8 cellular contexts compared by ENCODE assay signal in genomic region chr9:114506082-114506390, GRCh38. TPM values are rescaled to one million over a fixed set of nuclear protein-coding genes. Genes with fewer than 3 reads are reported as not detected.
DNase-seq lines count a peak whose midpoint lies in the region; ATAC-seq and TF ChIP-seq lines count a peak whose summit lies in the region.

No MANE protein-coding gene starts in this region.

- H3K27ac Mint-ChIP-seq in CD14-positive monocyte: peak overlapping the region in 6 of 7 donors; percentile 72 to 88 (median 82)
- H3K27ac Mint-ChIP-seq in neural progenitor cell: peak overlapping the region; percentile 93

- peak overlapping the region; percentile 88; the same call in 1 of the 2 replicates for H2AFZ ChIP-seq in OCI-LY3 (ENCODE audit: low read depth, low read length)
- peak overlapping the region; percentile 53 for H2AFZ ChIP-seq in neural progenitor cell (replicated peaks)

- peaks cover 28% of the 10 kb centered on the region for H3F3A ChIP-seq in neural progenitor cell (ENCODE audit: low read depth)

- H4K20me1 ChIP-seq in OCI-LY3 (ENCODE audit: insufficient read depth, low read length): no peaks in the 10 kb centered on the region
- no peaks in the 10 kb centered on the region for H4K20me1 ChIP-seq in neural progenitor cell (ENCODE audit: low read depth)

- H3K27ac ChIP-seq in OCI-LY3 (ENCODE audit: low read length) (no peak overlapping the region), neural progenitor cell (no peak overlapping the region)

- DNase-seq in CD14-positive monocyte (ENCODE audit: low spot score) (no peak), neural progenitor cell (ENCODE audit: low spot score) (no peak), NCI-H2081 (lab: John Stamatoyannopoulos, UW) (no peak), GM03348 (ENCODE audit: low spot score) (no peak), T1000 (lab: John Stamatoyannopoulos, UW) (no peak)

- H3K27me3 ChIP-seq in OCI-LY3 (ENCODE audit: low read depth, low read length) (peaks cover 27% of the 10 kb centered on the region), endocrine pancreas (ENCODE audit: control insufficient read depth, insufficient read depth, low read length) (no peaks in the 10 kb centered on the region), neural progenitor cell (peaks cover 53% of the 10 kb centered on the region)

- H3K4me3 Mint-ChIP-seq in CD14-positive monocyte: peak overlapping the region; percentile 70 to 91
- H3K4me3 Mint-ChIP-seq in neural progenitor cell: peak overlapping the region; percentile 92

- intact Hi-C loops in CD14-positive monocyte (cut with micrococcal nuclease): loop anchor here in 1 of 2 donors (5.0 kb wide), 1 partner anchor 81 kb away; the partner anchor contains the start of gene ATP6V1G1

- H3K9me3 ChIP-seq in OCI-LY3 (ENCODE audit: insufficient read depth, low read length) (no peaks in the 10 kb centered on the region), endocrine pancreas (ENCODE audit: control insufficient read depth, low read length) (no peaks in the 10 kb centered on the region), neural progenitor cell (ENCODE audit: low read depth) (no peaks in the 10 kb centered on the region)

- peaks cover 41% of the 10 kb centered on the region for H3K79me2 ChIP-seq in OCI-LY3 (ENCODE audit: low read length)
- H3K79me2 ChIP-seq in neural progenitor cell (ENCODE audit: low read depth): peaks cover 7% of the 10 kb centered on the region

- H3K36me3 Mint-ChIP-seq in CD14-positive monocyte: peaks cover 3 to 4% of the 10 kb centered on the region in 2 donors
- H3K36me3 Mint-ChIP-seq in neural progenitor cell: no peaks in the 10 kb centered on the region

- ATAC-seq in HG03442 (IDR thresholded peaks at IDR 0.05; ENCODE audit: unreplicated experiment): no peak

- H3K9me3 Mint-ChIP-seq in CD14-positive monocyte: peaks cover 0 to 17% (median 5%) of the 10 kb centered on the region in 7 donors
- peaks cover 3% of the 10 kb centered on the region for H3K9me3 Mint-ChIP-seq in neural progenitor cell

- no peak overlapping the region; the same call in 1 of the 2 replicates for H3K9ac ChIP-seq in OCI-LY3 (ENCODE audit: low read length)
- H3K9ac ChIP-seq in endocrine pancreas (ENCODE audit: control insufficient read depth, insufficient read depth, low read length): peak overlapping the region; percentile 19
- H3K9ac ChIP-seq in neural progenitor cell: no peak overlapping the region

- H3K4me1 ChIP-seq in OCI-LY3 (ENCODE audit: low read length) (peaks cover 48% of the 10 kb centered on the region), endocrine pancreas (ENCODE audit: control insufficient read depth, insufficient read depth, low read length) (peaks cover 6% of the 10 kb centered on the region), neural progenitor cell (peaks cover 42% of the 10 kb centered on the region)

- TF ChIP-seq CTCF in CD14-positive monocyte (IDR thresholded peaks at IDR 0.05) (no peak), OCI-LY3 (IDR thresholded peaks at IDR 0.05; ENCODE audit: low read depth, low read length) (no peak), neural progenitor cell (IDR thresholded peaks at IDR 0.05) (no peak)

- H3K4me3 ChIP-seq in OCI-LY3 (ENCODE audit: low read length) (peak overlapping the region; percentile 91), endocrine pancreas (ENCODE audit: control insufficient read depth, insufficient read depth, low read length) (peak overlapping the region; percentile 70), neural progenitor cell (peak overlapping the region; percentile 54)

- H3K4me1 Mint-ChIP-seq in CD14-positive monocyte (peaks cover 10% of the 10 kb centered on the region), neural progenitor cell (peaks cover 44% of the 10 kb centered on the region)

- peaks cover 59 to 74% (median 69%) of the 10 kb centered on the region in 3 donors for H3K27me3 Mint-ChIP-seq in CD14-positive monocyte (ENCODE audit: low read depth in 3 of 3)
- peaks cover 9% of the 10 kb centered on the region for H3K27me3 Mint-ChIP-seq in neural progenitor cell (ENCODE audit: insufficient read depth, low read depth)

- peaks cover 4% of the 10 kb centered on the region for H3K36me3 ChIP-seq in OCI-LY3 (replicated peaks; ENCODE audit: low read depth, low read length)
- H3K36me3 ChIP-seq in endocrine pancreas (ENCODE audit: control insufficient read depth, insufficient read depth, low read length): no peaks in the 10 kb centered on the region
- no peaks in the 10 kb centered on the region for H3K36me3 ChIP-seq in neural progenitor cell

- H3K4me2 ChIP-seq in OCI-LY3 (ENCODE audit: low read length): peak overlapping the region; percentile 82
- H3K4me2 ChIP-seq in neural progenitor cell: peak overlapping the region; percentile 72

RNA-seq across cellular contexts. Expression of gene WHRN, which starts 0.8 kb away (rescaled TPM):
- under 1 TPM; 0.13 to 0.30 TPM for polyA plus RNA-seq in CD14-positive monocyte
- total RNA-seq in neural progenitor cell (ENCODE audit: low replicate concordance): 1.1 and 6.6 TPM in 2 replicates
